In the genomic region with DNA sequence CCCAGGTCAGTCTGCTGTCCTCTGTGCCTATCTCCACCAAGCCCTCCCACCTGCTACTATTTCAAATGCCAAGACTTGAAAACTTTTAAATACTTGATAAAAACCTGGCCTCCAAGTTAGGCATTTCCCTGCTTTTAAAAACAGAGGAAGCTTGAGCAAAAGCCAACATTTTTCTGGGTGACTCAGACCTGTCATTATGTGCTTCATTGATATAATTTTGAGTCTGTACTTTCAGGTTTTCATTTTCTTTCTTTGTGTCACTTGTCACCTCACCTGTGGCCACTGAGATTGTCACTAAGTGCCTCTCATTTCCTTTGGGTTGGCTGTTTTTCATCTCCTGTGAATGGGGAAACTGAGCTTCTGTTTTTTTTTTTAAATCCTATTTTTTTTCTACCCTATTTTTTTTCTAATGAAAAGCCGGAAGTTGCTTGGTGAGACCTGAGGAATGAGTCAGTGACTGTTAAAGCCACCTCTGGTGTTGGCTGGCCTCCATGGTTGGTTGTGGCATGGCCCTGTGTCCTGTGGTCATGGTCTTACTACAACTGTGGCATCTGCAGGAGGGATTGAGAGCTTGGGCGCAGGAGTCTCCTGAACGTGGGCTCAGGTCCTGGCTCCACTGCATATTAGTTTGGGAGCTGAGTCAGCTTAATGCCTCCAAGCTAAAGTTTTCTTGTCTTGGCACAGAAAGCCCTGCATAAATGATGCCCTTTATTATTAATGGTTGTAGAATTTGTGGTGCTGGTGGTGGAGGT, we compare ENCODE assay signal across 8 cellular contexts. TPM values are rescaled to one million over a fixed set of nuclear protein-coding genes. Genes with fewer than 3 reads are reported as not detected.
A peak's percentile ranks its signal among the peaks of the same experiment; 100 is the strongest.
DNase-seq lines count a peak whose midpoint lies in the region; ATAC-seq and TF ChIP-seq lines count a peak whose summit lies in the region.

No MANE protein-coding gene starts in this region.

- H3K4me3 Mint-ChIP-seq in natural killer cell treated with Interleukin-12 subunit alpha and Interleukin-12 subunit beta and Interleukin-15 and Interleukin-18, amount 100 ng/mL, for 72 hours: peak overlapping the region; percentile 83
- H3K4me3 Mint-ChIP-seq in type B pancreatic cell: no peak overlapping the region

- H3K27me3 ChIP-seq in ascending aorta: no peaks in the 10 kb centered on the region

- DNase-seq in LHCN-M2 (ENCODE audit: low read depth): peak; percentile 56
- peak in 1 of 2 donors; percentile 79 for DNase-seq in ascending aorta (ENCODE audit: low spot score in 2 of 2)
- DNase-seq in natural killer cell treated with Interleukin-12 subunit alpha and Interleukin-12 subunit beta and Interleukin-15 and Interleukin-18, amount 100 ng/mL, for 72 hours (ENCODE audit: low spot score): peak; percentile 76
- DNase-seq in type B pancreatic cell (ENCODE audit: extremely low spot score, unreplicated experiment): no peak
- DNase-seq in mesenteric fat pad (ENCODE audit: low spot score): no peak
- no peak for DNase-seq in NCI-H510A treated with DMSO at 0.1 percent for 48 hours (lab: John Stamatoyannopoulos, UW)

- no peaks in the 10 kb centered on the region for H3K36me3 ChIP-seq in ascending aorta

- H3K9me3 Mint-ChIP-seq in natural killer cell treated with Interleukin-12 subunit alpha and Interleukin-12 subunit beta and Interleukin-15 and Interleukin-18, amount 100 ng/mL, for 72 hours: no peaks in the 10 kb centered on the region
- H3K9me3 Mint-ChIP-seq in type B pancreatic cell: no peaks in the 10 kb centered on the region

- peaks cover 21 to 49% of the 10 kb centered on the region in 2 donors for H3K4me1 ChIP-seq in ascending aorta

- intact Hi-C loops in ascending aorta (cut with DNase I): loop anchor here (1.0 to 5.0 kb wide), 2 partner anchors 12 to 40 kb away; no protein-coding TSS in a partner anchor

- no peak for TF ChIP-seq CTCF in ascending aorta (IDR thresholded peaks at IDR 0.05)
- TF ChIP-seq CTCF in type B pancreatic cell (conservative IDR thresholded peaks at IDR 0.05): no peak

- H3K4me1 Mint-ChIP-seq in natural killer cell treated with Interleukin-12 subunit alpha and Interleukin-12 subunit beta and Interleukin-15 and Interleukin-18, amount 100 ng/mL, for 72 hours (ENCODE audit: low read depth in 2 of 2): peaks cover 86 to 98% of the 10 kb centered on the region in 2 donors
- H3K4me1 Mint-ChIP-seq in type B pancreatic cell (ENCODE audit: unreplicated experiment): peaks cover 58% of the 10 kb centered on the region

- no peaks in the 10 kb centered on the region for H3K9me3 ChIP-seq in ascending aorta

- no peaks in the 10 kb centered on the region for H3K36me3 Mint-ChIP-seq in natural killer cell treated with Interleukin-12 subunit alpha and Interleukin-12 subunit beta and Interleukin-15 and Interleukin-18, amount 100 ng/mL, for 72 hours
- H3K36me3 Mint-ChIP-seq in type B pancreatic cell: no peaks in the 10 kb centered on the region

- no peaks in the 10 kb centered on the region for H3K27me3 Mint-ChIP-seq in natural killer cell treated with Interleukin-12 subunit alpha and Interleukin-12 subunit beta and Interleukin-15 and Interleukin-18, amount 100 ng/mL, for 72 hours
- H3K27me3 Mint-ChIP-seq in type B pancreatic cell: no peaks in the 10 kb centered on the region

- peak overlapping the region; percentile 29 to 62 for H3K27ac ChIP-seq in ascending aorta

- no peak overlapping the region for H3K4me3 ChIP-seq in ascending aorta

- H3K27ac Mint-ChIP-seq in natural killer cell treated with Interleukin-12 subunit alpha and Interleukin-12 subunit beta and Interleukin-15 and Interleukin-18, amount 100 ng/mL, for 72 hours: peak overlapping the region; percentile 80 to 93
- no peak overlapping the region for H3K27ac Mint-ChIP-seq in type B pancreatic cell

- ATAC-seq in GM18907 (IDR thresholded peaks at IDR 0.05; ENCODE audit: unreplicated experiment) (peak; percentile 30), HG02623 (IDR thresholded peaks at IDR 0.05; ENCODE audit: unreplicated experiment) (no peak)
- peak; percentile 91 for ATAC-seq in natural killer cell treated with Interleukin-12 subunit alpha and Interleukin-12 subunit beta and Interleukin-15 and Interleukin-18, amount 100 ng/mL, for 72 hours

RNA-seq across cellular contexts. Expression of a gene that starts 56.7 kb away (rescaled TPM):
- 1.0 TPM in 2 replicates for total RNA-seq in LHCN-M2 (2014; rRNA removed)
- 1.7 TPM for polyA plus RNA-seq in LHCN-M2 (2012)
- total RNA-seq in ascending aorta: 34.9 TPM
- total RNA-seq in natural killer cell treated with Interleukin-12 subunit alpha and Interleukin-12 subunit beta and Interleukin-15 and Interleukin-18, amount 100 ng/mL, for 72 hours: 100 to 1,000 TPM; 109 to 110 TPM
- 18.7 and 24.1 TPM in 2 replicates for total RNA-seq in type B pancreatic cell (ENCODE audit: low replicate concordance)
- 75.0 TPM for total RNA-seq in mesenteric fat pad

Comparison
In these comparisons a context has a peak if more than half of its experiments do, and no peak if none do; other contexts are left out.
1. DNase-seq: peak in LHCN-M2 (single experiment) and natural killer cell treated with Interleukin-12 subunit alpha and Interleukin-12 subunit beta and Interleukin-15 and Interleukin-18, amount 100 ng/mL, for 72 hours (single experiment); none in type B pancreatic cell (single experiment), mesenteric fat pad (single experiment) and NCI-H510A treated with DMSO at 0.1 percent for 48 hours (single experiment).